ENCODE assay signal across 24 cellular contexts in the genomic region with DNA sequence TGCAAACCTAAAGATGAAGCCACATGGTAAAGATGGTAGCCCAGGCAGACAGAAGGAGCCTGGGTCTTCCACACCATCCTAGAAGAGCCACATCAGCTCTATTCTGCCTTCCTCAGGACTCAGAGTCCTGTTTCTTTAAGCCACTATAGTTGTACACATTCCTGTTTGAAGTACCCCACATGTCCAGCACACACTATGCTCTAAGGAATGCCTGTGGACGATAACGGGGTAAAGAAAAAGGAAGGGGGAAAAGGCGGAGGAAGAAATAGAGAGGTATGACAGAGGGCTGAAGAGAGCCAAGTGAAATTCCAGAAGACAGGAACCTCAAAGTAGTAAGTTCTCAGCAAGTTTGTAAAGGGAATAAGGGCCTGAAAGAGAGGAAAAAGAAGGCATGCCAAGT.
"Had no signal": no experiment of that assay in that cellular context is flagged by ENCODE, and none has a peak within 500 bp of the region (broad histone marks: within the 10 kb centered on the region; RNA-seq: fewer than 3 reads in every experiment).

No MANE protein-coding gene starts in this region.

- H3K4me3 ChIP-seq: heart left ventricle, mucosa of descending colon, skin epidermis, vagina had no signal

- H3K27ac ChIP-seq: brain microvascular endothelial cell, foreskin keratinocyte, heart left ventricle, skin epidermis, vagina, VCaP had no signal

- H3K27me3 ChIP-seq: brain microvascular endothelial cell, foreskin keratinocyte, heart left ventricle, vagina had no signal

- ATAC-seq: activated naive CD4-positive, alpha-beta T cell treated with anti-CD3 and anti-CD28 coated beads, Interleukin-2, amount 50 U/mL, for 72 hours; activated T-cell treated with anti-CD3 and anti-CD28 coated beads, Interleukin-2, amount 50 U/mL, for 72 hours; esophagus mucosa; foreskin keratinocyte; mucosa of descending colon; stimulated activated effector memory CD8-positive, alpha-beta T cell treated with anti-CD3 and anti-CD28 coated beads, Interleukin-12 subunit alpha, Interleukin-12 subunit beta, amount 100 ng/mL, for 72 hours; stimulated activated naive CD8-positive, alpha-beta T cell treated with anti-CD3 and anti-CD28 coated beads, Interleukin-15, amount 100 ng/mL, for 72 hours had no signal

- H3K36me3 ChIP-seq: brain microvascular endothelial cell, heart left ventricle, vagina had no signal

- H3K9me3 ChIP-seq: heart left ventricle, mucosa of descending colon, vagina had no signal

- DNase-seq: activated CD4-positive, alpha-beta T cell treated with anti-CD3 and anti-CD28 coated beads for 4 hours; activated CD4-positive, alpha-beta T cell treated with anti-CD3 and anti-CD28 coated beads, Interleukin-2, amount 50 U/mL, for 4 hours; activated naive CD4-positive, alpha-beta T cell; activated T-cell treated with anti-CD3 and anti-CD28 coated beads for 4 hours; activated T-cell treated with anti-CD3 and anti-CD28 coated beads, Interleukin-2, amount 50 U/mL, for 72 hours; anterior cingulate cortex; brain microvascular endothelial cell; endodermal cell; foreskin keratinocyte; heart left ventricle; mucosa of descending colon; stimulated activated CD4-positive, alpha-beta T cell treated with anti-CD3 and anti-CD28 coated beads, Interleukin-12 subunit alpha, Interleukin-12 subunit beta, amount 100 ng/mL, for 4 hours; stimulated activated CD4-positive, alpha-beta T cell treated with anti-CD3 and anti-CD28 coated beads, Interleukin-4, amount 100 ng/mL, for 24 hours; stimulated activated naive CD8-positive, alpha-beta T cell treated with anti-CD3 and anti-CD28 coated beads, Interleukin-15, amount 100 ng/mL, for 72 hours; substantia nigra; SW 1271; T-helper 9 cell; trophoblast cell had no signal

- H3K4me1 ChIP-seq: foreskin keratinocyte, vagina had no signal
